ENCODE assay signal across 21 cellular contexts in the genomic region with DNA sequence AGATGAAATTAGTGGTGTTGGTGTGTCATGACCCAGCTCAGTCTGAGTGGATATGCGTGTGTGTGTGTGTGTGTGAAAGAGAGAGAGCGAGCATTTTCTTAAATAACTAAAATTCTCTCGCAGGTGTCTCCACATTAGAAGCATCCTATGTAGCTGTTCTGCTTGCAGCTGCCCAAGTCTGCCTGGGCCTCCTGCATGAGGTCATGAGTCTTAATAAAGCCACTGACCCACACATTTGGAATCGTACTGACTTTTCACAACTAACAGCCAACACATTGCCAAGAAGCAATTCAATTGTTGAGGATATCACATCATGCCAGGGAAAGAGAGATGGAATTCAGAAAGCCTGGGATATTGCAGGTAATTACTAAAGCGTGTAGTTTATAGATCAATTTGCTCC.
"Had no signal": no experiment of that assay in that cellular context is flagged by ENCODE, and none has a peak within 500 bp of the region (broad histone marks: within the 10 kb centered on the region; RNA-seq: fewer than 3 reads in every experiment).

No MANE protein-coding gene starts in this region.

- H3K9me3 ChIP-seq: suprapubic skin, upper lobe of right lung had no signal

- DNase-seq: head of caudate nucleus; mesendoderm; naive B cell; occipital lobe; psoas muscle; small intestine; spleen; stimulated activated CD4-positive, alpha-beta T cell treated with anti-CD3 and anti-CD28 coated beads, Interleukin-4, amount 100 ng/mL, for 24 hours; stimulated activated naive CD4-positive, alpha-beta T cell; tibial artery; trophoblast cell; upper lobe of right lung had no signal

- H3K27me3 ChIP-seq: hepatocyte, suprapubic skin, tibial artery, upper lobe of right lung had no signal

- H3K4me3 ChIP-seq: hepatocyte, lung, psoas muscle, spleen, suprapubic skin, thoracic aorta, tibial artery, upper lobe of right lung had no signal

- H3K4me1 ChIP-seq: parathyroid adenoma, psoas muscle, spleen, suprapubic skin, tibial artery, upper lobe of right lung had no signal

- ATAC-seq: left lobe of liver; natural killer cell treated with Interleukin-12 subunit alpha and Interleukin-12 subunit beta and Interleukin-15 and Interleukin-18, amount 100 ng/mL, for 72 hours; psoas muscle; sciatic nerve; stimulated activated effector memory CD8-positive, alpha-beta T cell treated with anti-CD3 and anti-CD28 coated beads, Interleukin-12 subunit alpha, Interleukin-12 subunit beta, amount 100 ng/mL, for 72 hours; upper lobe of right lung had no signal

- H3K27ac ChIP-seq: hepatocyte, parathyroid adenoma, psoas muscle, spleen, suprapubic skin, thoracic aorta, tibial artery, upper lobe of right lung had no signal
